11 cellular contexts compared by ENCODE assay signal in genomic region chrX:23732704-23733103, GRCh38. TPM values are rescaled to one million over a fixed set of nuclear protein-coding genes. Genes with fewer than 3 reads are reported as not detected.
A peak's percentile ranks its signal among the peaks of the same experiment; 100 is the strongest.
DNase-seq lines count a peak whose midpoint lies in the region; ATAC-seq and TF ChIP-seq lines count a peak whose summit lies in the region.
"Had no signal": no experiment of that assay in that cellular context is flagged by ENCODE, and none has a peak within 500 bp of the region (broad histone marks: within the 10 kb centered on the region; RNA-seq: fewer than 3 reads in every experiment).

No MANE protein-coding gene starts in this region.

- H3K4me3 ChIP-seq in HUES48 (ENCODE audit: low read depth, low read length), result no peak overlapping the region
- no peak overlapping the region for H3K4me3 ChIP-seq in upper lobe of right lung

- H3K36me3 ChIP-seq in HUES48 (ENCODE audit: control insufficient read depth, insufficient read depth, low read length) (peaks cover 43% of the 10 kb centered on the region), upper lobe of right lung (peaks cover 23% of the 10 kb centered on the region)

- no peak overlapping the region for H3K9ac ChIP-seq in HUES48 (ENCODE audit: low read depth, low read length)

- TF ChIP-seq CTCF in upper lobe of right lung (IDR thresholded peaks at IDR 0.05), result no peak

- intact Hi-C loops in upper lobe of right lung (cut with DNase I), result no loop called here

- peaks cover 35% of the 10 kb centered on the region for H3K4me1 Mint-ChIP-seq in activated T-cell treated with anti-CD3 and anti-CD28 coated beads, Interleukin-2, amount 50 U/mL, for 24 hours (ENCODE audit: low read depth)
- H3K4me1 Mint-ChIP-seq in stimulated activated memory B cell treated with anti-CD40 and anti-IgM and Interleukin-4, amounts not matched to agents 10 μg/mL and 1 μg/mL and 100 μg/mL, for 72 hours, result peaks cover 23% of the 10 kb centered on the region

- H3K9me3 Mint-ChIP-seq in activated T-cell treated with anti-CD3 and anti-CD28 coated beads, Interleukin-2, amount 50 U/mL, for 24 hours, result no peaks in the 10 kb centered on the region
- no peaks in the 10 kb centered on the region for H3K9me3 Mint-ChIP-seq in stimulated activated memory B cell treated with anti-CD40 and anti-IgM and Interleukin-4, amounts not matched to agents 10 μg/mL and 1 μg/mL and 100 μg/mL, for 72 hours

- no peak for DNase-seq in activated T-cell treated with anti-CD3 and anti-CD28 coated beads, Interleukin-2, amount 50 U/mL, for 24 hours
- no peak for DNase-seq in activated T-cell treated with anti-CD3 and anti-CD28 coated beads, Interleukin-2, amount 50 U/mL, for 48 hours
- DNase-seq in GF-D8 (lab: John Stamatoyannopoulos, UW) (no peak), upper lobe of right lung (no peak), cortex of kidney (lab: John Stamatoyannopoulos, UW) (no peak)
- DNase-seq: activated gamma-delta T cell, OCI-M1 had no signal

- H3K4me3 Mint-ChIP-seq in activated T-cell treated with anti-CD3 and anti-CD28 coated beads, Interleukin-2, amount 50 U/mL, for 24 hours, result peak overlapping the region; percentile 23
- H3K4me3 Mint-ChIP-seq in stimulated activated memory B cell treated with anti-CD40 and anti-IgM and Interleukin-4, amounts not matched to agents 10 μg/mL and 1 μg/mL and 100 μg/mL, for 72 hours, result peak overlapping the region; percentile 36

- H3K27ac ChIP-seq in HUES48 (ENCODE audit: low read depth, low read length) (peak overlapping the region; percentile 38), upper lobe of right lung (no peak overlapping the region)
- H3K27ac ChIP-seq: HL-60 had no signal

- peaks cover 42% of the 10 kb centered on the region for H3K36me3 Mint-ChIP-seq in activated T-cell treated with anti-CD3 and anti-CD28 coated beads, Interleukin-2, amount 50 U/mL, for 24 hours (ENCODE audit: low read depth)
- H3K36me3 Mint-ChIP-seq in stimulated activated memory B cell treated with anti-CD40 and anti-IgM and Interleukin-4, amounts not matched to agents 10 μg/mL and 1 μg/mL and 100 μg/mL, for 72 hours, result peaks cover 29% of the 10 kb centered on the region

- H3K27me3 Mint-ChIP-seq in activated T-cell treated with anti-CD3 and anti-CD28 coated beads, Interleukin-2, amount 50 U/mL, for 24 hours, result peaks cover 8% of the 10 kb centered on the region
- H3K27me3 Mint-ChIP-seq in stimulated activated memory B cell treated with anti-CD40 and anti-IgM and Interleukin-4, amounts not matched to agents 10 μg/mL and 1 μg/mL and 100 μg/mL, for 72 hours, result no peaks in the 10 kb centered on the region

- H3K27ac Mint-ChIP-seq in activated T-cell treated with anti-CD3 and anti-CD28 coated beads, Interleukin-2, amount 50 U/mL, for 24 hours, result peak overlapping the region; percentile 88
- H3K27ac Mint-ChIP-seq in stimulated activated memory B cell treated with anti-CD40 and anti-IgM and Interleukin-4, amounts not matched to agents 10 μg/mL and 1 μg/mL and 100 μg/mL, for 72 hours, result peak overlapping the region; percentile 87

- H3K4me1 ChIP-seq in HUES48 (ENCODE audit: control insufficient read depth, insufficient read depth, low read length) (peaks cover 10% of the 10 kb centered on the region), upper lobe of right lung (no peaks in the 10 kb centered on the region)

- H3K27me3 ChIP-seq in HUES48 (ENCODE audit: control insufficient read depth, insufficient read depth, low read length) (no peaks in the 10 kb centered on the region), upper lobe of right lung (no peaks in the 10 kb centered on the region)

- ATAC-seq in HG02588 (IDR thresholded peaks at IDR 0.05; ENCODE audit: unreplicated experiment), result peak; percentile 73
- peak; percentile 76 for ATAC-seq in stimulated activated memory B cell treated with anti-CD40 and anti-IgM and Interleukin-4, amounts not matched to agents 10 μg/mL and 1 μg/mL and 100 μg/mL, for 72 hours
- no peak for ATAC-seq in upper lobe of right lung

- H3K9me3 ChIP-seq in HUES48 (ENCODE audit: control insufficient read depth, insufficient read depth, low read length) (no peaks in the 10 kb centered on the region), upper lobe of right lung (no peaks in the 10 kb centered on the region)

RNA-seq across cellular contexts. Expression of gene ACOT9, which starts 10.4 kb away (rescaled TPM):
- total RNA-seq in upper lobe of right lung, result 42.0 TPM

RNA-seq across cellular contexts. Expression of gene SAT1, which starts 50.3 kb away (rescaled TPM):
- 784 TPM for total RNA-seq in upper lobe of right lung
